1 cellular context compared by ENCODE assay signal in the genomic region with DNA sequence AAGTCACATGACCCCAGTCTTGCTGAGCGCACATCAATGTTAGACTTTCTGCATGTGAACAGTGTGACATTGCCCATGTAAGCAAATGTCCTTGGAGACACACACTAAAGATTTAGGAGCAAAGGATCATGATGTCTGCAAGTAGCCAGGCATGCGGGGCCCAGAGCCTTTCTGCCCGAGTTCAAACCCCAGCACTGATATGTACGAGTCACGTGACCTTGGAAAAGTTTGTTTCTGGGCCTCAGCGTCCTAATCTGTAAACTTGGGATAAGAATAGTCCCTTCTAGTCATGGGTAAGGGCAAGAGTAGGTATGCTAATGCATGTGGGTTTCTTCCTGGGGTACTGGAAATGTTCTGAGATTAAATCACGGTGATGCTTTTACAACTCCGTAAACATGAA.
TF ChIP-seq lines count a peak whose summit lies in the region.

No MANE protein-coding gene starts in this region.

TF ChIP-seq in K562, 482 proteins besides CTCF, POLR2A, EP300 and RAD21 (continued from another document):
- TF ChIP-seq, protein P1, sequence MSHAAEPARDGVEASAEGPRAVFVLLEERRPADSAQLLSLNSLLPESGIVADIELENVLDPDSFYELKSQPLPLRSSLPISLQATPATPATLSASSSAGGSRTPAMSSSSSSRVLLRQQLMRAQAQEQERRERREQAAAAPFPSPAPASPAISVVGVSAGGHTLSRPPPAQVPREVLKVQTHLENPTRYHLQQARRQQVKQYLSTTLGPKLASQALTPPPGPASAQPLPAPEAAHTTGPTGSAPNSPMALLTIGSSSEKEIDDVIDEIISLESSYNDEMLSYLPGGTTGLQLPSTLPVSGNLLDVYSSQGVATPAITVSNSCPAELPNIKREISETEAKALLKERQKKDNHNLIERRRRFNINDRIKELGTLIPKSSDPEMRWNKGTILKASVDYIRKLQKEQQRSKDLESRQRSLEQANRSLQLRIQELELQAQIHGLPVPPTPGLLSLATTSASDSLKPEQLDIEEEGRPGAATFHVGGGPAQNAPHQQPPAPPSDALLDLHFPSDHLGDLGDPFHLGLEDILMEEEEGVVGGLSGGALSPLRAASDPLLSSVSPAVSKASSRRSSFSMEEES (CRISPR knock-in tag; IDR thresholded peaks at IDR 0.05), result peak; percentile 92
- TF ChIP-seq ZNF24 (IDR thresholded peaks at IDR 0.05), result no peak
